1 cellular context compared by ENCODE assay signal in the genomic region with DNA sequence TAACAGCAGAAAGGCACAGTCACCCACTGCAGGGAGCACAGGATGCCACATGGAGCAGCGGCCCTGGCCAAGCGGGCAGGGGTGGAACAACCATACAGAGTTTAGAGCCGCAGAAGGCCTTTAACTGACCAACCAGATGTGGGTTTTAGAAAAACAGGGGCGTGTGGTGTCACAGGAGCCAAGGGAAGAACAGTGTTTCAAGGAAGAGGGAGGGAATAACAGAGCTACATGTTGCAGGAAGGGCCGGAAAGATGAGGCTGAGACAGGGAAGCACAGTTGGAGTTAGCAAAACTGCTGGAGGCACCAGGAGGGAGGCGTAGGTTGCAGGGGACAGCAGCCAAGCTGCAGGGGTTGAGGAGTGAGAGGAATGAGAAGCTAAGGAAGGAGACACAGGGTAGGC.
TF ChIP-seq lines count a peak whose summit lies in the region.

No MANE protein-coding gene starts in this region.

TF ChIP-seq in H1, 55 proteins besides CTCF, POLR2A, EP300 and RAD21:
- no peak for TF ChIP-seq CHD7 (IDR thresholded peaks at IDR 0.05; ENCODE audit: insufficient replicate concordance, low read length)
- TF ChIP-seq SP4 (IDR thresholded peaks at IDR 0.05; ENCODE audit: low read length) = no peak
- no peak for TF ChIP-seq JUND (IDR thresholded peaks at IDR 0.05; ENCODE audit: low read length)
- TF ChIP-seq KDM1A (IDR thresholded peaks at IDR 0.05; ENCODE audit: borderline replicate concordance, low read length) = no peak
- no peak for TF ChIP-seq E2F6 (IDR thresholded peaks at IDR 0.05)
